1 cellular context compared by ENCODE assay signal in genomic region chr22:20963201-20964052, GRCh38.
TF ChIP-seq lines count a peak whose summit lies in the region.

No MANE protein-coding gene starts in this region.

TF ChIP-seq in HepG2, 621 proteins besides CTCF, POLR2A, EP300 and RAD21 (continued from another document and continues in another):
- TF ChIP-seq ZFP82 (CRISPR knock-in tag; IDR thresholded peaks at IDR 0.05; ENCODE audit: borderline replicate concordance) = 0 out of 2 replicates have a peak, but pooled peaks have one; percentile 11
- TF ChIP-seq ZNF431 (CRISPR knock-in tag; IDR thresholded peaks at IDR 0.05; ENCODE audit: borderline replicate concordance, low read depth) = no peak
- 0 out of 2 replicates have a peak, but pooled peaks have one; percentile 26 for TF ChIP-seq CBFB (CRISPR knock-in tag; IDR thresholded peaks at IDR 0.05)
- TF ChIP-seq MAX (IDR thresholded peaks at IDR 0.05) = peak; percentile 85
- peak; percentile 62 for TF ChIP-seq KAT8 (CRISPR knock-in tag; IDR thresholded peaks at IDR 0.05)
- TF ChIP-seq LCORL (IDR thresholded peaks at IDR 0.05) = no peak
- TF ChIP-seq LCORL (CRISPR knock-in tag; IDR thresholded peaks at IDR 0.05) = no peak
- no peak for TF ChIP-seq MTA3 (CRISPR knock-in tag; IDR thresholded peaks at IDR 0.05)
- TF ChIP-seq MED1 (CRISPR knock-in tag; IDR thresholded peaks at IDR 0.05) = peak; percentile 73
- peak; percentile 79 for TF ChIP-seq TGIF2 (CRISPR knock-in tag; IDR thresholded peaks at IDR 0.05)
- TF ChIP-seq ZNF160 (CRISPR knock-in tag; IDR thresholded peaks at IDR 0.05) = no peak
- peak; percentile 25; the same call in 1 of the 2 replicates for TF ChIP-seq KDM3A (CRISPR knock-in tag; IDR thresholded peaks at IDR 0.05; ENCODE audit: low read depth)
- TF ChIP-seq TAF15 (IDR thresholded peaks at IDR 0.05; ENCODE audit: low read depth, low read length, poor library complexity, severe bottlenecking) = no peak
- TF ChIP-seq SP5 (CRISPR knock-in tag; IDR thresholded peaks at IDR 0.05; ENCODE audit: borderline replicate concordance, low read depth) = peak; percentile 23; the same call in 1 of the 2 replicates
- TF ChIP-seq ZNF574 (CRISPR knock-in tag; IDR thresholded peaks at IDR 0.05) = peak; percentile 78
- TF ChIP-seq KLF16 (CRISPR knock-in tag; IDR thresholded peaks at IDR 0.05) = 0 out of 4 replicates have a peak, but pooled peaks of 1 of the 2 experiments have one; percentile 41
- TF ChIP-seq ZNF639 (CRISPR knock-in tag; conservative IDR thresholded peaks at IDR 0.05) = no peak
- TF ChIP-seq SALL1 (CRISPR knock-in tag; IDR thresholded peaks at IDR 0.05) = peak; percentile 64; the same call in 1 of the 2 replicates
- no peak for TF ChIP-seq ZNF275 (CRISPR knock-in tag; IDR thresholded peaks at IDR 0.05; ENCODE audit: borderline replicate concordance)
- TF ChIP-seq ZNF816 (CRISPR knock-in tag; IDR thresholded peaks at IDR 0.05; ENCODE audit: borderline replicate concordance) = 0 out of 2 replicates have a peak, but pooled peaks have one; percentile 1
- TF ChIP-seq PATZ1 (CRISPR knock-in tag; IDR thresholded peaks at IDR 0.05) = peak; percentile 67; the same call in 1 of the 2 replicates
- no peak for TF ChIP-seq SMARCE1 (IDR thresholded peaks at IDR 0.05; ENCODE audit: borderline replicate concordance)
- TF ChIP-seq GPN1 (CRISPR knock-in tag; IDR thresholded peaks at IDR 0.05; ENCODE audit: borderline replicate concordance) = no peak
- TF ChIP-seq ZZZ3 (CRISPR knock-in tag; IDR thresholded peaks at IDR 0.05; ENCODE audit: borderline replicate concordance) = no peak
- TF ChIP-seq THAP11 (CRISPR knock-in tag; IDR thresholded peaks at IDR 0.05) = 0 out of 2 replicates have a peak, but pooled peaks have one; percentile 45
- no peak for TF ChIP-seq ZNF709 (CRISPR knock-in tag; IDR thresholded peaks at IDR 0.05)
- peak; percentile 81; the same call in 1 of the 2 replicates for TF ChIP-seq ZNF768 (CRISPR knock-in tag; IDR thresholded peaks at IDR 0.05)
- no peak for TF ChIP-seq ZNF234 (CRISPR knock-in tag; conservative IDR thresholded peaks at IDR 0.05)
- TF ChIP-seq ZNF292 (CRISPR knock-in tag; IDR thresholded peaks at IDR 0.05; ENCODE audit: borderline replicate concordance, low read depth) = peak; percentile 39; the same call in 1 of the 2 replicates
- TF ChIP-seq ZNF570 (CRISPR knock-in tag; IDR thresholded peaks at IDR 0.05; ENCODE audit: borderline replicate concordance) = no peak
- TF ChIP-seq ELK4 (CRISPR knock-in tag; IDR thresholded peaks at IDR 0.05; ENCODE audit: borderline replicate concordance) = no peak
- no peak for TF ChIP-seq ATF1 (CRISPR knock-in tag; IDR thresholded peaks at IDR 0.05)
- no peak for TF ChIP-seq HNRNPH1 (optimal IDR thresholded peaks at IDR 0.05; ENCODE audit: low read depth, low read length)
- TF ChIP-seq MIXL1 (CRISPR knock-in tag; IDR thresholded peaks at IDR 0.05) = peak; percentile 65; the same call in 1 of the 2 replicates
- no peak for TF ChIP-seq RORA (CRISPR knock-in tag; IDR thresholded peaks at IDR 0.05)
- TF ChIP-seq PHF8 (CRISPR knock-in tag; IDR thresholded peaks at IDR 0.05) = peak; percentile 68; the same call in 1 of the 2 replicates
- peak; percentile 55 for TF ChIP-seq ASH2L (IDR thresholded peaks at IDR 0.05; ENCODE audit: insufficient read length, low read depth, low read length)
- no peak for TF ChIP-seq ZNF550 (CRISPR knock-in tag; IDR thresholded peaks at IDR 0.05; ENCODE audit: borderline replicate concordance)
- no peak for TF ChIP-seq NCOA1 (CRISPR knock-in tag; IDR thresholded peaks at IDR 0.05)
- TF ChIP-seq ZFY (CRISPR knock-in tag; IDR thresholded peaks at IDR 0.05) = peak; percentile 93
- 0 out of 2 replicates have a peak, but pooled peaks have one; percentile 39 for TF ChIP-seq AHDC1 (CRISPR knock-in tag; IDR thresholded peaks at IDR 0.05; ENCODE audit: borderline replicate concordance)
- TF ChIP-seq GATAD2A (CRISPR knock-in tag; IDR thresholded peaks at IDR 0.05) = peak; percentile 85
- no peak for TF ChIP-seq BRF2 (CRISPR knock-in tag; IDR thresholded peaks at IDR 0.05)
- no peak for TF ChIP-seq PLSCR1 (CRISPR knock-in tag; IDR thresholded peaks at IDR 0.05; ENCODE audit: borderline replicate concordance)
- no peak for TF ChIP-seq SOX6 (IDR thresholded peaks at IDR 0.05)
- TF ChIP-seq SOX6 (CRISPR knock-in tag; IDR thresholded peaks at IDR 0.05) = peak; percentile 80
- TF ChIP-seq ATF4 (CRISPR knock-in tag; IDR thresholded peaks at IDR 0.05) = peak in 1 of 2 experiments; percentile 52; a peak in 2 of 4 replicates
- peak; percentile 58; the same call in 1 of the 2 replicates for TF ChIP-seq DPF2 (CRISPR knock-in tag; IDR thresholded peaks at IDR 0.05; ENCODE audit: borderline replicate concordance, low read depth)
- peak; percentile 29; the same call in 1 of the 2 replicates for TF ChIP-seq GABPB1 (CRISPR knock-in tag; IDR thresholded peaks at IDR 0.05)
- peak; percentile 66 for TF ChIP-seq CEBPG (CRISPR knock-in tag; IDR thresholded peaks at IDR 0.05)
- TF ChIP-seq TARDBP (CRISPR knock-in tag; IDR thresholded peaks at IDR 0.05) = peak; percentile 53; the same call in 1 of the 2 replicates
- TF ChIP-seq HDAC1 (CRISPR knock-in tag; IDR thresholded peaks at IDR 0.05) = peak; percentile 71
